ENCODE assay signal across 8 cellular contexts in genomic region chr9:134324359-134325095, GRCh38. TPM values are rescaled to one million over a fixed set of nuclear protein-coding genes. Genes with fewer than 3 reads are reported as not detected.
DNase-seq lines count a peak whose midpoint lies in the region; ATAC-seq and TF ChIP-seq lines count a peak whose summit lies in the region.

No MANE protein-coding gene starts in this region.

- peak overlapping the region; percentile 70 for H2AFZ ChIP-seq in parathyroid adenoma

- no peak for ATAC-seq in HG02870 (IDR thresholded peaks at IDR 0.05; ENCODE audit: unreplicated experiment)

- DNase-seq in Daoy (ENCODE audit: low read depth) (peak; percentile 64), SJSA1 (ENCODE audit: low read depth in 1 of 2, low spot score in 2 of 2) (peak in 1 of 2 experiments; percentile 39), esophagus squamous epithelium (lab: John Stamatoyannopoulos, UW) (no peak), HuH-7 (ENCODE audit: low spot score) (no peak), epidermal melanocyte (ENCODE audit: insufficient read length, low spot score) (no peak), T-helper 9 cell (no peak)

- H3K9me3 ChIP-seq in SJSA1 (replicated peaks) (peaks cover 6% of the 10 kb centered on the region; the same call in 1 of the 2 replicates), esophagus squamous epithelium (no peaks in the 10 kb centered on the region), parathyroid adenoma (ENCODE audit: control insufficient read depth, low read length) (no peaks in the 10 kb centered on the region)

- H3K79me2 ChIP-seq in parathyroid adenoma, result peaks cover 26% of the 10 kb centered on the region

- TF ChIP-seq POLR2A in esophagus squamous epithelium (IDR thresholded peaks at IDR 0.05), result no peak

- WGBS in esophagus squamous epithelium, 2 donors, result 44 to 51% methylated on average over 9 to 13 of the region's 17 CpGs

- H3K4me3 ChIP-seq in SJSA1 (peak overlapping the region; percentile 81), esophagus squamous epithelium (peak overlapping the region; percentile 61 to 95 (median 69)), parathyroid adenoma (ENCODE audit: low read depth, low read length) (peak overlapping the region; percentile 74)

- no peak overlapping the region for H3K9ac ChIP-seq in parathyroid adenoma

- H3K27me3 ChIP-seq in SJSA1 (replicated peaks) (no peaks in the 10 kb centered on the region), esophagus squamous epithelium (no peaks in the 10 kb centered on the region), parathyroid adenoma (ENCODE audit: control insufficient read depth, insufficient read depth, low read length) (no peaks in the 10 kb centered on the region)

- H3K4me2 ChIP-seq in parathyroid adenoma (ENCODE audit: low read length), result peak overlapping the region; percentile 99

- no peak overlapping the region for H3K27ac ChIP-seq in SJSA1
- H3K27ac ChIP-seq in esophagus squamous epithelium, result peak overlapping the region; percentile 94 to 99 (median 97)
- peak overlapping the region; percentile 92 for H3K27ac ChIP-seq in parathyroid adenoma

- H3K36me3 ChIP-seq in SJSA1 (peaks cover 3% of the 10 kb centered on the region; the same call in 1 of the 2 replicates), esophagus squamous epithelium (no peaks in the 10 kb centered on the region), parathyroid adenoma (ENCODE audit: control insufficient read depth, insufficient read depth, low read length) (no peaks in the 10 kb centered on the region)

- intact Hi-C loops in esophagus squamous epithelium (cut with DNase I), result loop anchor here (10.0 kb wide), 1 partner anchor 90 kb away; no protein-coding TSS in a partner anchor

- H3K4me1 ChIP-seq in SJSA1 (replicated peaks) (peaks cover 32% of the 10 kb centered on the region), esophagus squamous epithelium (peaks cover 30 to 64% (median 38%) of the 10 kb centered on the region in 3 donors), parathyroid adenoma (peaks cover 3% of the 10 kb centered on the region)

- TF ChIP-seq CTCF in esophagus squamous epithelium (IDR thresholded peaks at IDR 0.05) (no peak), parathyroid adenoma (IDR thresholded peaks at IDR 0.05) (no peak)

RNA-seq across cellular contexts. Expression of gene RXRA, which starts 1.7 kb away (rescaled TPM):
- total RNA-seq in Daoy (2014; rRNA removed; shearing (Covaris generic)), result 14.1 and 14.9 TPM in 2 replicates
- total RNA-seq in SJSA1 (2014; rRNA removed; shearing (Covaris generic)), result 12.2 and 15.7 TPM in 2 replicates
- 10 to 100 TPM; 41.8 to 83.1 (median 50.4) TPM for total RNA-seq in esophagus squamous epithelium
